In the genomic region with DNA sequence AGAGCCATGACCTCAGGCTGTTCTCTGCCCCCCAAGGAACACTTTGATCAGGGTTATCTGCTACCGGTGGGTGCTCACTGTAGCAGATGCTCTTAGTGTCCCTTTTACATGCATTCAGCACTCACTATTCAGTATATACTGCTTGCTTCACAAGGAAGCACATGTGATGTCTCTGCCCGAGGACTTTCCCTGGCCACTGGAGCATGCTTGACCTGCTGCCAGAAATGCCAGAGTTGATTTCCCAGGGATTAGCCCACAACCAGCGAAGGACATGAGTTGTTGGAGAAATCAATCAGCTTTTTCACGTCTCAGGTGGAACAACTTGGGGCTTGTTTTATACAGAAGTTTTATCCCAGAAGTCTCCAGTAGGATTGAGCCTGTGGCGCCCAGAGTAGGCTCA, we compare ENCODE assay signal across 17 cellular contexts. TPM values are rescaled to one million over a fixed set of nuclear protein-coding genes. Genes with fewer than 3 reads are reported as not detected.
DNase-seq lines count a peak whose midpoint lies in the region; ATAC-seq and TF ChIP-seq lines count a peak whose summit lies in the region.
"Had no signal": no experiment of that assay in that cellular context is flagged by ENCODE, and none has a peak within 500 bp of the region (broad histone marks: within the 10 kb centered on the region; RNA-seq: fewer than 3 reads in every experiment).

No MANE protein-coding gene starts in this region.

- no peaks in the 10 kb centered on the region for H3K36me3 ChIP-seq in adipocyte (ENCODE audit: control insufficient read depth, insufficient read depth, low read length, severe bottlenecking)

- H3K4me3 ChIP-seq in adipocyte (ENCODE audit: low read length) (no peak overlapping the region), fibroblast of the aortic adventitia (ENCODE audit: low read depth, low read length) (no peak overlapping the region)
- H3K4me3 ChIP-seq: GM23248 had no signal

- no peak for TF ChIP-seq CTCF in fibroblast of the aortic adventitia (IDR thresholded peaks at IDR 0.05; ENCODE audit: insufficient read depth, low read length)

- DNase-seq in EH (ENCODE audit: low read depth) (peak; percentile 25), adipocyte (ENCODE audit: low read depth) (peak; percentile 22), fibroblast of the aortic adventitia (ENCODE audit: low read depth) (peak; percentile 1), renal cortical epithelial cell (ENCODE audit: low read depth) (peak; percentile 75)
- DNase-seq in NK-92 treated with Interleukin-12 subunit alpha and Interleukin-12 subunit beta, amount 100 ng/mL, for 24 hours (lab: John Stamatoyannopoulos, UW), result no peak
- DNase-seq: CD8-positive, alpha-beta memory T cell; DMS 273 treated with DMSO at 0.1 percent for 48 hours; GM23248; NCI-H1092; NCI-H446; NCI-H748 treated with DMSO at 0.1 percent for 48 hours; Right ventricle myocardium superior had no signal

- no peaks in the 10 kb centered on the region for H3K9me3 ChIP-seq in adipocyte (ENCODE audit: control insufficient read depth, low read length)

- no peak for ATAC-seq in HG03457 (IDR thresholded peaks at IDR 0.05; ENCODE audit: unreplicated experiment)
- no peak for ATAC-seq in GM21619 (IDR thresholded peaks at IDR 0.05; ENCODE audit: unreplicated experiment)
- no peak for ATAC-seq in GM21423 (IDR thresholded peaks at IDR 0.05; ENCODE audit: unreplicated experiment)
- ATAC-seq: HCT116, SK-N-SH treated with all-trans-retinoic acid at 6 μM for 48 hours had no signal

- H3K27me3 ChIP-seq in adipocyte (replicated peaks; ENCODE audit: control insufficient read depth, insufficient read depth, low read length), result peaks cover 11% of the 10 kb centered on the region

- no peak overlapping the region for H3K9ac ChIP-seq in adipocyte (ENCODE audit: low read length)
- H3K9ac ChIP-seq: GM23248 had no signal

- H3K4me1 ChIP-seq in adipocyte (ENCODE audit: control insufficient read depth, insufficient read depth, low read length), result no peaks in the 10 kb centered on the region

RNA-seq across cellular contexts. Expression of a gene that starts 51.2 kb away (rescaled TPM):
- total RNA-seq in fibroblast of the aortic adventitia (ENCODE audit: low replicate concordance) (42.5 and 58.1 TPM in 2 replicates), renal cortical epithelial cell (55.4 and 65.7 TPM in 2 replicates)
